10 cellular contexts compared by ENCODE assay signal in the genomic region with DNA sequence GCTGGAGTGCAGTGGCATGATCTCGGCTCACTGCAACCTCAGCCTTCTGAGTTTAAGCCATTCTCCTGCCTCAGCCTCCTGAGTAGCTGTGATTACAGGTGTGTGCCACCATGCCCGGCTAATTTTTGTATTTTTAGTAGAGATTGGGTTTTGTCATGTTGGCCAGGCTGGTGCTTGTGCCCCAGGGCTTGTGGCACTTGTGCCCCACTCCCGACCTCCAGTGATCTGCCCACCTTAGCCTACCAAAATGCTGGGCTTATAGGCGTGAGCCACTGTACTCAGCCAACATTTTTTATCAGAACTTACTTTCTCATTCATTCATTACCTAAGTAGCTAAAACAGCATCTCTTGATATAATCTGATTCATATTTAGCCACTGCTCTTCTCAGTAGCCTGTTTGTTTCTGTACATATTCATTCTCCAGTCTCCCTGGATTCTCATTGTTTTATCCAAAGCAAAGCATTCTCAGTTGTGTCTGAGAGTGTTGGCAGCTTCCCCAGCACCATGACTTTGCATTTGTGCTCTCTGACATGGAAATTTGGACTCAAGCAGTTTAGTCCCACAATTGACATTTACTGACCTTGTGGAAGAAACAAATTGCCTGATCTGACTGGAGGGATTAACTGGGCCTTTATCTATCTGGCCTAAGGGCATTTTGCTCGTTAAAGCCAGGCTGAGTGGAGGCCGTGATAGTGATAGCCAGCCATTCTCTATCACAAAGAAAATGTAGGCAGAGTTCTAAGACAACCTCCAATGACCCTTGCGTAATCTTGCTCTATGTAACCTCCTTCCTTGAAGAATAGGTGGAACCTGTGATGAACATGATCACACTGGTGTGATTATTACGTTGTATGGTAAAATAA. TPM values are rescaled to one million over a fixed set of nuclear protein-coding genes. Genes with fewer than 3 reads are reported as not detected.
DNase-seq lines count a peak whose midpoint lies in the region; ATAC-seq and TF ChIP-seq lines count a peak whose summit lies in the region.
"Had no signal": no experiment of that assay in that cellular context is flagged by ENCODE, and none has a peak within 500 bp of the region (broad histone marks: within the 10 kb centered on the region; RNA-seq: fewer than 3 reads in every experiment).

No MANE protein-coding gene starts in this region.

- 66 to 67% methylated on average over 8 of the region's 8 CpGs for WGBS in heart right ventricle, 2 donors

- H3K27ac ChIP-seq in heart right ventricle (peak overlapping the region; percentile 52 to 95 (median 78)), rectal smooth muscle tissue (ENCODE audit: low read depth, low read length) (peak overlapping the region; percentile 83)

- no peaks in the 10 kb centered on the region for H3K27me3 ChIP-seq in heart right ventricle
- H3K27me3 ChIP-seq in rectal smooth muscle tissue (ENCODE audit: control insufficient read depth, insufficient read depth, low read length), result no peaks in the 10 kb centered on the region

- H3K4me1 ChIP-seq in heart right ventricle, result peaks cover 3 to 18% (median 11%) of the 10 kb centered on the region in 9 donors
- peaks cover 5% of the 10 kb centered on the region for H3K4me1 ChIP-seq in rectal smooth muscle tissue (ENCODE audit: control insufficient read depth, insufficient read depth, low read length)

- ATAC-seq in heart right ventricle, result peak; percentile 83 to 96 (median 91)
- no peak for ATAC-seq in GM21360 (IDR thresholded peaks at IDR 0.05; ENCODE audit: unreplicated experiment)
- no peak for ATAC-seq in HG02642 (IDR thresholded peaks at IDR 0.05; ENCODE audit: poor library complexity, unreplicated experiment)
- no peak for ATAC-seq in GM18909 (IDR thresholded peaks at IDR 0.05; ENCODE audit: poor library complexity, unreplicated experiment)
- ATAC-seq: naive thymus-derived CD8-positive, alpha-beta T cell had no signal

- H3K9me3 ChIP-seq in heart right ventricle, result peaks cover 0 to 20% (median 0%) of the 10 kb centered on the region in 11 donors

- H3K36me3 ChIP-seq in heart right ventricle (no peaks in the 10 kb centered on the region), rectal smooth muscle tissue (ENCODE audit: control insufficient read depth, insufficient read depth, low read length) (no peaks in the 10 kb centered on the region)

- in situ Hi-C loops in G401 (cut with HindIII; ENCODE audit: low sequenced_read_pairs), result no loop called here

- H3K4me3 ChIP-seq in heart right ventricle, result no peak overlapping the region
- H3K4me3 ChIP-seq in rectal smooth muscle tissue (ENCODE audit: low read length), result no peak overlapping the region

- DNase-seq in G401 (ENCODE audit: low spot score), result peak; percentile 54
- peak; percentile 97 for DNase-seq in amniotic epithelial cell (ENCODE audit: low read depth)
- DNase-seq in heart right ventricle, result peak; percentile 65 to 80
- DNase-seq in activated CD4-positive, alpha-beta T cell treated with anti-CD3 and anti-CD28 coated beads for 48 hours, result no peak
- DNase-seq: naive thymus-derived CD8-positive, alpha-beta T cell had no signal

- no peak overlapping the region for H3K9ac ChIP-seq in rectal smooth muscle tissue (ENCODE audit: low read length)

- intact Hi-C loops in heart right ventricle (cut with DNase I), result no loop called here

- TF ChIP-seq CTCF in heart right ventricle (IDR thresholded peaks at IDR 0.05), result no peak

RNA-seq across cellular contexts. Expression of gene AKR1B15, which starts 44.9 kb away (rescaled TPM):
- not detected in 2 replicates for total RNA-seq in G401 (2014; rRNA removed; shearing (Covaris generic))
- not detected for total RNA-seq in heart right ventricle
- polyA plus RNA-seq in heart right ventricle, result not detected
- total RNA-seq: naive thymus-derived CD8-positive, alpha-beta T cell; T-helper 1 cell treated with Interleukin-12 subunit alpha and Interleukin-12 subunit beta and Interleukin-4 antibody, amounts not matched to agents 30 ng/mL and 1 ng/mL, for 36 hours had no signal
- polyA plus RNA-seq: naive thymus-derived CD8-positive, alpha-beta T cell had no signal

RNA-seq across cellular contexts. Expression of gene BPGM, which starts 52.9 kb away (rescaled TPM):
- 4.9 and 10.8 TPM in 2 replicates for total RNA-seq in G401 (2014; rRNA removed; shearing (Covaris generic))
- 10 to 100 TPM; 12.4 to 19.7 (median 14.1) TPM for total RNA-seq in heart right ventricle
- 10 to 100 TPM; 15.7 to 19.7 TPM for polyA plus RNA-seq in heart right ventricle

Comparison
In these comparisons a context has a peak if more than half of its experiments do, and no peak if none do; other contexts are left out.
1. ATAC-seq: peak in heart right ventricle (8 of 8); none in GM21360 (single experiment), HG02642 (single experiment) and GM18909 (single experiment).